In genomic region chr17:32150358-32150757, GRCh38 we compare ENCODE assay signal across 17 cellular contexts.
"Had no signal": no experiment of that assay in that cellular context is flagged by ENCODE, and none has a peak within 500 bp of the region (broad histone marks: within the 10 kb centered on the region; RNA-seq: fewer than 3 reads in every experiment).

No MANE protein-coding gene starts in this region.

- H3K9me3 Mint-ChIP-seq: activated naive CD8-positive, alpha-beta T cell treated with anti-CD3 and anti-CD28 coated beads, Interleukin-2, amount 10 ng/mL, durations not matched to agents 7 days and 5 days; natural killer cell; stimulated activated naive CD8-positive, alpha-beta T cell treated with anti-CD3 and anti-CD28 coated beads, Interleukin-15, Interleukin-2, amounts not matched to agents 100 ng/mL and 50 ng/mL, for 24 hours had no signal

- ATAC-seq: activated CD4-positive, alpha-beta T cell treated with anti-CD3 and anti-CD28 coated beads for 36 hours; left cardiac atrium; mucosa of descending colon; natural killer cell had no signal

- H3K9me3 ChIP-seq: mucosa of descending colon, spleen, transverse colon had no signal

- H3K27me3 ChIP-seq: spleen, transverse colon had no signal

- H3K4me3 Mint-ChIP-seq: activated CD4-positive, alpha-beta T cell treated with anti-CD3 and anti-CD28 coated beads for 36 hours; activated naive CD8-positive, alpha-beta T cell treated with anti-CD3 and anti-CD28 coated beads, Interleukin-2, amount 10 ng/mL, durations not matched to agents 7 days and 5 days; natural killer cell; stimulated activated naive CD8-positive, alpha-beta T cell treated with anti-CD3 and anti-CD28 coated beads, Interleukin-15, Interleukin-2, amounts not matched to agents 100 ng/mL and 50 ng/mL, for 24 hours had no signal

- H3K27me3 Mint-ChIP-seq: activated CD4-positive, alpha-beta T cell treated with anti-CD3 and anti-CD28 coated beads for 36 hours; activated naive CD8-positive, alpha-beta T cell treated with anti-CD3 and anti-CD28 coated beads, Interleukin-2, amount 10 ng/mL, durations not matched to agents 7 days and 5 days; stimulated activated naive CD8-positive, alpha-beta T cell treated with anti-CD3 and anti-CD28 coated beads, Interleukin-15, Interleukin-2, amounts not matched to agents 100 ng/mL and 50 ng/mL, for 24 hours had no signal

- H3K4me3 ChIP-seq: mucosa of descending colon, spleen, transverse colon had no signal

- H3K27ac Mint-ChIP-seq: activated CD4-positive, alpha-beta T cell treated with anti-CD3 and anti-CD28 coated beads for 36 hours; activated naive CD8-positive, alpha-beta T cell treated with anti-CD3 and anti-CD28 coated beads, Interleukin-2, amount 10 ng/mL, durations not matched to agents 7 days and 5 days; stimulated activated naive CD8-positive, alpha-beta T cell treated with anti-CD3 and anti-CD28 coated beads, Interleukin-15, Interleukin-2, amounts not matched to agents 100 ng/mL and 50 ng/mL, for 24 hours had no signal

- DNase-seq: activated CD4-positive, alpha-beta T cell treated with anti-CD3 and anti-CD28 coated beads for 36 hours; activated CD4-positive, alpha-beta T cell treated with anti-CD3 and anti-CD28 coated beads, Interleukin-2, amount 50 U/mL, for 48 hours; activated naive CD8-positive, alpha-beta T cell treated with anti-CD3 and anti-CD28 coated beads, Interleukin-2, amount 10 ng/mL, durations not matched to agents 7 days and 5 days; amygdala; foreskin melanocyte; glutamatergic neuron; hippocampal formation; left cardiac atrium; mesenchymal stem cell; mucosa of descending colon; natural killer cell; nucleus accumbens; posterior cingulate gyrus; retina; spleen; transverse colon had no signal

- H3K27ac ChIP-seq: transverse colon had no signal
